9 cellular contexts compared by ENCODE assay signal in genomic region chr12:96986883-96987523, GRCh38.
A peak's percentile ranks its signal among the peaks of the same experiment; 100 is the strongest.
DNase-seq lines count a peak whose midpoint lies in the region; ATAC-seq and TF ChIP-seq lines count a peak whose summit lies in the region.
"Had no signal": no experiment of that assay in that cellular context is flagged by ENCODE, and none has a peak within 500 bp of the region (broad histone marks: within the 10 kb centered on the region; RNA-seq: fewer than 3 reads in every experiment).

No MANE protein-coding gene starts in this region.

- TF ChIP-seq POLR2A in upper lobe of left lung (IDR thresholded peaks at IDR 0.05): no peak

- ATAC-seq in upper lobe of left lung (ENCODE audit: low FRiP score in 2 of 2) (no peak), HG03196 (IDR thresholded peaks at IDR 0.05; ENCODE audit: unreplicated experiment) (no peak)

- 30 to 42% methylated on average over 2 of the region's 2 CpGs for WGBS in upper lobe of left lung, 2 donors

- TF ChIP-seq EP300 in upper lobe of left lung (IDR thresholded peaks at IDR 0.05): no peak

- H4K20me1 ChIP-seq in Karpas-422 (ENCODE audit: insufficient read depth, low read depth, low read length) (no peaks in the 10 kb centered on the region), SU-DHL-6 (ENCODE audit: low read depth, low read length) (no peaks in the 10 kb centered on the region)

- H3K9ac ChIP-seq in Karpas-422 (ENCODE audit: low read length) (no peak overlapping the region), SU-DHL-6 (ENCODE audit: low read length) (no peak overlapping the region)

- no peaks in the 10 kb centered on the region for H3K27me3 ChIP-seq in Karpas-422 (ENCODE audit: low read length)
- no peaks in the 10 kb centered on the region for H3K27me3 ChIP-seq in SU-DHL-6 (ENCODE audit: low read length)
- peaks cover 0 to 4% (median 0%) of the 10 kb centered on the region in 4 donors for H3K27me3 ChIP-seq in upper lobe of left lung

- no peaks in the 10 kb centered on the region for H3K79me2 ChIP-seq in Karpas-422 (ENCODE audit: low read length)
- H3K79me2 ChIP-seq in SU-DHL-6 (ENCODE audit: insufficient read depth, low read length): no peaks in the 10 kb centered on the region

- H2AFZ ChIP-seq in Karpas-422 (ENCODE audit: low read length) (no peak overlapping the region), SU-DHL-6 (ENCODE audit: low read depth, low read length, severe bottlenecking) (no peak overlapping the region)

- no peaks in the 10 kb centered on the region for H3F3A ChIP-seq in SU-DHL-6 (ENCODE audit: insufficient read depth)

- peak; percentile 37 for TF ChIP-seq CTCF in SU-DHL-6 (IDR thresholded peaks at IDR 0.05; ENCODE audit: insufficient read depth, low read length, poor library complexity, severe bottlenecking)
- TF ChIP-seq CTCF in upper lobe of left lung (IDR thresholded peaks at IDR 0.05): peak in 5 of 6 experiments; percentile 16 to 24 (median 18)

- no peak overlapping the region for H3K4me2 ChIP-seq in Karpas-422 (ENCODE audit: low read depth, low read length, poor library complexity, severe bottlenecking)
- no peak overlapping the region for H3K4me2 ChIP-seq in SU-DHL-6 (ENCODE audit: low read depth, low read length, poor library complexity, severe bottlenecking)

- H3K9me2 ChIP-seq in Karpas-422 (replicated peaks; ENCODE audit: insufficient read depth, low read length): no peaks in the 10 kb centered on the region
- H3K9me2 ChIP-seq in SU-DHL-6 (replicated peaks; ENCODE audit: insufficient read depth, low read length): no peaks in the 10 kb centered on the region

- H3K9me3 ChIP-seq in Karpas-422 (ENCODE audit: low read length) (no peaks in the 10 kb centered on the region), SU-DHL-6 (ENCODE audit: insufficient read depth, low read length) (no peaks in the 10 kb centered on the region), upper lobe of left lung (no peaks in the 10 kb centered on the region)
- H3K9me3 ChIP-seq: Caco-2 had no signal

- H3K4me3 ChIP-seq in Karpas-422 (ENCODE audit: low read length): no peak overlapping the region
- no peak overlapping the region for H3K4me3 ChIP-seq in SU-DHL-6 (ENCODE audit: insufficient read depth, low read length, poor library complexity, severe bottlenecking)
- H3K4me3 ChIP-seq in upper lobe of left lung: no peak overlapping the region

- DNase-seq in NCI-H82 (lab: John Stamatoyannopoulos, UW) (peak; percentile 36), NCI-H82 treated with DMSO at 0.1 percent for 48 hours (lab: John Stamatoyannopoulos, UW; ENCODE audit: unreplicated experiment) (no peak), Karpas-422 (peak; percentile 74), globus pallidus (ENCODE audit: low spot score) (peak; percentile 32), upper lobe of left lung (no peak)
- DNase-seq in activated CD8-positive, alpha-beta memory T cell treated with anti-CD3 and anti-CD28 coated beads, Interleukin-2, amount 50 U/mL, for 48 hours: no peak

- H3K27ac ChIP-seq in Karpas-422 (ENCODE audit: low read length) (no peak overlapping the region), SU-DHL-6 (ENCODE audit: low read depth, low read length) (no peak overlapping the region), upper lobe of left lung (no peak overlapping the region)

- H3K4me1 ChIP-seq in Karpas-422 (ENCODE audit: low read length): no peaks in the 10 kb centered on the region
- peaks cover 0 to 13% (median 8%) of the 10 kb centered on the region in 4 donors for H3K4me1 ChIP-seq in upper lobe of left lung

- H3K36me3 ChIP-seq in Karpas-422 (ENCODE audit: insufficient read depth, low read length) (no peaks in the 10 kb centered on the region), SU-DHL-6 (ENCODE audit: low read length) (no peaks in the 10 kb centered on the region), upper lobe of left lung (no peaks in the 10 kb centered on the region)

Comparison
In these comparisons a context has a peak if more than half of its experiments do, and no peak if none do; other contexts are left out.
1. DNase-seq: peak in NCI-H82 (single experiment), Karpas-422 (single experiment) and globus pallidus (single experiment); none in NCI-H82 treated with DMSO at 0.1 percent for 48 hours (single experiment), upper lobe of left lung (0 of 2) and activated CD8-positive, alpha-beta memory T cell treated with anti-CD3 and anti-CD28 coated beads, Interleukin-2, amount 50 U/mL, for 48 hours (single experiment).